In genomic region chr6:130516604-130517003, GRCh38 we compare ENCODE assay signal across 17 cellular contexts.
DNase-seq lines count a peak whose midpoint lies in the region; ATAC-seq, FAIRE-seq and TF ChIP-seq lines count a peak whose summit lies in the region.
"Had no signal": no experiment of that assay in that cellular context is flagged by ENCODE, and none has a peak within 500 bp of the region (broad histone marks: within the 10 kb centered on the region; RNA-seq: fewer than 3 reads in every experiment).

No MANE protein-coding gene starts in this region.

- H3K4me3 ChIP-seq in GM12865 (ENCODE audit: low read depth, low read length), result no peak overlapping the region
- H3K4me3 ChIP-seq in WERI-Rb-1 (ENCODE audit: low read depth, low read length), result no peak overlapping the region
- H3K4me3 ChIP-seq: ovary, right lobe of liver, uterus had no signal

- no peaks in the 10 kb centered on the region for H3K27me3 Mint-ChIP-seq in CD4-positive, alpha-beta T cell
- no peaks in the 10 kb centered on the region for H3K27me3 Mint-ChIP-seq in activated CD8-positive, alpha-beta T cell treated with anti-CD3 and anti-CD28 coated beads for 36 hours

- no peak for TF ChIP-seq CTCF in CD4-positive, alpha-beta T cell (IDR thresholded peaks at IDR 0.05)
- no peak for TF ChIP-seq CTCF in GM12865 (IDR thresholded peaks at IDR 0.05; ENCODE audit: insufficient read depth, low read depth, low read length, missing control alignments)
- TF ChIP-seq CTCF in activated CD8-positive, alpha-beta T cell treated with anti-CD3 and anti-CD28 coated beads for 36 hours (IDR thresholded peaks at IDR 0.05), result no peak
- TF ChIP-seq CTCF in foreskin keratinocyte (conservative IDR thresholded peaks at IDR 0.05), result no peak
- TF ChIP-seq CTCF in WERI-Rb-1 (IDR thresholded peaks at IDR 0.05; ENCODE audit: low read depth, low read length), result no peak

- FAIRE-seq in urothelium cell line (lab: Jason Lieb, UNC), result no peak

- peaks cover 70% of the 10 kb centered on the region for H3K4me1 Mint-ChIP-seq in CD4-positive, alpha-beta T cell (ENCODE audit: low read depth)
- peaks cover 65% of the 10 kb centered on the region for H3K4me1 Mint-ChIP-seq in activated CD8-positive, alpha-beta T cell treated with anti-CD3 and anti-CD28 coated beads for 36 hours (ENCODE audit: low read depth)

- ATAC-seq in CD4-positive, alpha-beta T cell (ENCODE audit: poor library complexity), result no peak
- ATAC-seq in activated CD8-positive, alpha-beta T cell treated with anti-CD3 and anti-CD28 coated beads for 36 hours, result no peak
- ATAC-seq in foreskin keratinocyte, result no peak
- ATAC-seq: right lobe of liver had no signal

- CTCF ChIA-PET in CD4-positive, alpha-beta T cell (lab: Charles Lee), result no interaction called here
- CTCF ChIA-PET in activated CD8-positive, alpha-beta T cell treated with anti-CD3 and anti-CD28 coated beads for 36 hours (lab: Charles Lee), result interaction anchor here (1.3 kb wide), 1 partner anchor 60 kb away, joined by 4 read pairs; no protein-coding TSS in a partner anchor

- peaks cover 10% of the 10 kb centered on the region for H3K9me3 Mint-ChIP-seq in CD4-positive, alpha-beta T cell
- peaks cover 29% of the 10 kb centered on the region for H3K9me3 Mint-ChIP-seq in activated CD8-positive, alpha-beta T cell treated with anti-CD3 and anti-CD28 coated beads for 36 hours

- H3K27ac ChIP-seq in CD4-positive, alpha-beta T cell (ENCODE audit: low read depth, low read length), result no peak overlapping the region
- H3K27ac ChIP-seq in foreskin keratinocyte (peak overlapping the region; percentile 94), WERI-Rb-1 (no peak overlapping the region)
- H3K27ac ChIP-seq: ovary, right lobe of liver, uterus had no signal

- H3K4me3 Mint-ChIP-seq in CD4-positive, alpha-beta T cell, result no peak overlapping the region
- no peak overlapping the region for H3K4me3 Mint-ChIP-seq in activated CD8-positive, alpha-beta T cell treated with anti-CD3 and anti-CD28 coated beads for 36 hours
- H3K4me3 Mint-ChIP-seq: immature natural killer cell had no signal

- H3K4me1 ChIP-seq in foreskin keratinocyte, result peaks cover 22% of the 10 kb centered on the region

- H3K36me3 ChIP-seq in WERI-Rb-1, result no peaks in the 10 kb centered on the region
- H3K36me3 ChIP-seq: ovary, right lobe of liver, uterus had no signal

- no peaks in the 10 kb centered on the region for H3K27me3 ChIP-seq in CD4-positive, alpha-beta T cell (ENCODE audit: control insufficient read depth, insufficient read depth, low read length)
- H3K27me3 ChIP-seq in foreskin keratinocyte, result no peaks in the 10 kb centered on the region
- no peaks in the 10 kb centered on the region for H3K27me3 ChIP-seq in WERI-Rb-1 (ENCODE audit: insufficient read depth, low read depth, severe bottlenecking)
- H3K27me3 ChIP-seq: ovary, right lobe of liver, uterus had no signal

- H3K9me3 ChIP-seq in CD4-positive, alpha-beta T cell (ENCODE audit: control insufficient read depth, low read length), result peaks cover 5% of the 10 kb centered on the region
- no peaks in the 10 kb centered on the region for H3K9me3 ChIP-seq in WERI-Rb-1 (ENCODE audit: severe bottlenecking)
- H3K9me3 ChIP-seq: ovary, right lobe of liver, uterus had no signal

- peak overlapping the region; percentile 56 for H3K27ac Mint-ChIP-seq in CD4-positive, alpha-beta T cell
- H3K27ac Mint-ChIP-seq in activated CD8-positive, alpha-beta T cell treated with anti-CD3 and anti-CD28 coated beads for 36 hours, result peak overlapping the region; percentile 90

- intact Hi-C loops in CD4-positive, alpha-beta T cell (cut with DNase I, micrococcal nuclease), result no loop called here
- intact Hi-C loops in activated CD8-positive, alpha-beta T cell treated with anti-CD3 and anti-CD28 coated beads for 36 hours (cut with micrococcal nuclease), result loop anchor here (5.0 kb wide), 1 partner anchor 61 kb away; no protein-coding TSS in a partner anchor

- no peak for DNase-seq in CD4-positive, alpha-beta T cell
- DNase-seq in GM12865 (ENCODE audit: low read depth) (peak; percentile 19), foreskin keratinocyte (no peak), urothelium cell line (ENCODE audit: low spot score) (no peak), WERI-Rb-1 (no peak), COLO829 (ENCODE audit: low spot score) (no peak)
- DNase-seq in activated CD8-positive, alpha-beta T cell treated with anti-CD3 and anti-CD28 coated beads for 36 hours, result peak; percentile 35
- no peak for DNase-seq in NK-92 treated with Interleukin-12 subunit alpha and Interleukin-12 subunit beta, amount 100 ng/mL, for 24 hours (lab: John Stamatoyannopoulos, UW)
- DNase-seq: activated T-cell treated with anti-CD3 and anti-CD28 coated beads for 4 hours, amygdala, immature natural killer cell, NCI-H2029, NCI-H524 treated with DMSO at 0.1 percent for 48 hours, ovary, right lobe of liver, substantia nigra, uterus had no signal

- POLR2A ChIA-PET in CD4-positive, alpha-beta T cell (lab: Charles Lee), result no interaction called here
- POLR2A ChIA-PET in activated CD8-positive, alpha-beta T cell treated with anti-CD3 and anti-CD28 coated beads for 36 hours (lab: Charles Lee), result no interaction called here

- H3K36me3 Mint-ChIP-seq in CD4-positive, alpha-beta T cell (ENCODE audit: low read depth), result no peaks in the 10 kb centered on the region
- peaks cover 14% of the 10 kb centered on the region for H3K36me3 Mint-ChIP-seq in activated CD8-positive, alpha-beta T cell treated with anti-CD3 and anti-CD28 coated beads for 36 hours (ENCODE audit: low read depth)
- H3K36me3 Mint-ChIP-seq: immature natural killer cell had no signal

Comparison
In these comparisons a context has a peak if more than half of its experiments do, and no peak if none do; other contexts are left out.
1. DNase-seq: peak in GM12865 (single experiment) and activated CD8-positive, alpha-beta T cell treated with anti-CD3 and anti-CD28 coated beads for 36 hours (single experiment); none in CD4-positive, alpha-beta T cell (0 of 10), foreskin keratinocyte (0 of 2), NK-92 treated with Interleukin-12 subunit alpha and Interleukin-12 subunit beta, amount 100 ng/mL, for 24 hours (single experiment), urothelium cell line (single experiment), WERI-Rb-1 (single experiment) and COLO829 (single experiment).